ENCODE assay signal across 9 cellular contexts in the genomic region with DNA sequence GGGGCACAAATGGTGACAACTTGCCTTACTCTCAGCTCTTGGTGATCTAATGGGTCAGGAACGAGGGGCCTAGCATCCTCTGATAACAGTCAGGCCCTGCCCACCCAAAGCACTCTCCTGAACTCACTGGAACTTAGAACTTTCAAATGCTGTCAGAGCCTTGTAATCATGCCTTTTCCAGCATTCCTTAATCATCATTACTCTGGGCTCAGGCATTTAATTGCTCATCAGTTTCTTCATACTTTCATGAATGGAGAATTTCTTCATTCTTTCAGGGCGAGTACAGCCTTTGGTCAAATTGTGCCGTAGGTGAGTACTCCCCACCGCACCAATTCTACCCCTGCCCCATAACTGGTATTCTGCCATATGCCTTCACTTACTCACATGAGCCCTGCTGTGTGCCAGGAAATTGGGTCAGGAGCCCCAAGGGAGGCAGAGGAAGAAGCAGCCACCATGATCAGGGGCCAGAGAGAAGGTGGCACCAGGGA. TPM values are rescaled to one million over a fixed set of nuclear protein-coding genes. Genes with fewer than 3 reads are reported as not detected.
DNase-seq lines count a peak whose midpoint lies in the region; ATAC-seq lines count a peak whose summit lies in the region.
"Had no signal": no experiment of that assay in that cellular context is flagged by ENCODE, and none has a peak within 500 bp of the region (broad histone marks: within the 10 kb centered on the region; RNA-seq: fewer than 3 reads in every experiment).

No MANE protein-coding gene starts in this region.

- no peaks in the 10 kb centered on the region for H3K27me3 ChIP-seq in GM23248 (replicated peaks; ENCODE audit: insufficient read depth)

- H4K20me1 ChIP-seq in GM23248 (ENCODE audit: insufficient read depth) = no peaks in the 10 kb centered on the region

- peak; percentile 95 for DNase-seq in GM23248
- peak; percentile 98 for DNase-seq in amniotic epithelial cell (ENCODE audit: low read depth)
- peak; percentile 54 for DNase-seq in glomerular visceral epithelial cell (ENCODE audit: extremely low spot score)
- DNase-seq in stromal cell of bone marrow (ENCODE audit: low read depth) = peak; percentile 86
- DNase-seq in central memory CD4-positive, alpha-beta T cell = no peak
- DNase-seq: foreskin melanocyte had no signal

- H3K27ac ChIP-seq in GM23248 = peak overlapping the region; percentile 99

- H3F3A ChIP-seq in GM23248 (ENCODE audit: insufficient read depth) = peaks cover 51% of the 10 kb centered on the region

- no peaks in the 10 kb centered on the region for H3K9me2 ChIP-seq in GM23248 (ENCODE audit: insufficient read depth)

- peak overlapping the region; percentile 87 for H3K9ac ChIP-seq in GM23248

- H3K4me3 ChIP-seq in GM23248 = 0 out of 2 replicates have a peak overlapping the region, but pooled peaks have one; percentile 8

- peak overlapping the region; percentile 63 for H3K4me2 ChIP-seq in GM23248 (ENCODE audit: unreplicated experiment)

- H3K9me3 ChIP-seq in GM23248 (ENCODE audit: low read depth) = no peaks in the 10 kb centered on the region

- no peaks in the 10 kb centered on the region for H3K36me3 ChIP-seq in GM23248 (ENCODE audit: low read depth)

- in situ Hi-C loops in GM23248 (cut with MboI) = no loop called here

- ATAC-seq in HG03520 (IDR thresholded peaks at IDR 0.05; ENCODE audit: unreplicated experiment) (no peak), GM18858 (IDR thresholded peaks at IDR 0.05; ENCODE audit: unreplicated experiment) (no peak), GM21526 (IDR thresholded peaks at IDR 0.05; ENCODE audit: low FRiP score, unreplicated experiment) (no peak)

- peaks cover 12% of the 10 kb centered on the region; the same call in 1 of the 2 replicates for H3K79me2 ChIP-seq in GM23248 (ENCODE audit: insufficient read depth)

- 1% methylated on average over 4 of the region's 4 CpGs for WGBS in GM23248 (ENCODE audit: low coverage in 1 of 2, low lambda C conversion rate in 2 of 2, missing lambda C conversion rate in 2 of 2), 2 experiments

- H3K4me1 ChIP-seq in GM23248 (ENCODE audit: insufficient read depth) = peaks cover 59% of the 10 kb centered on the region

- H2AFZ ChIP-seq in GM23248 = no peak overlapping the region

RNA-seq across cellular contexts. Expression of a gene that starts 30.2 kb away (rescaled TPM):
- total RNA-seq in GM23248 (2014; rRNA removed; shearing (Covaris generic)) = 443 and 459 TPM in 2 replicates
- polyA plus RNA-seq in GM23248 (2016; fragmentation: Nextera tagmentation; extraction: Ambion mirVana) = 264 and 269 TPM in 2 replicates

RNA-seq across cellular contexts. Expression of a gene that starts 32.8 kb away (rescaled TPM):
- 233 and 235 TPM in 2 replicates for total RNA-seq in GM23248 (2014; rRNA removed; shearing (Covaris generic))
- polyA plus RNA-seq in GM23248 (2016; fragmentation: Nextera tagmentation; extraction: Ambion mirVana) = 66.4 and 75.8 TPM in 2 replicates
